ENCODE assay signal across 12 cellular contexts in the genomic region with DNA sequence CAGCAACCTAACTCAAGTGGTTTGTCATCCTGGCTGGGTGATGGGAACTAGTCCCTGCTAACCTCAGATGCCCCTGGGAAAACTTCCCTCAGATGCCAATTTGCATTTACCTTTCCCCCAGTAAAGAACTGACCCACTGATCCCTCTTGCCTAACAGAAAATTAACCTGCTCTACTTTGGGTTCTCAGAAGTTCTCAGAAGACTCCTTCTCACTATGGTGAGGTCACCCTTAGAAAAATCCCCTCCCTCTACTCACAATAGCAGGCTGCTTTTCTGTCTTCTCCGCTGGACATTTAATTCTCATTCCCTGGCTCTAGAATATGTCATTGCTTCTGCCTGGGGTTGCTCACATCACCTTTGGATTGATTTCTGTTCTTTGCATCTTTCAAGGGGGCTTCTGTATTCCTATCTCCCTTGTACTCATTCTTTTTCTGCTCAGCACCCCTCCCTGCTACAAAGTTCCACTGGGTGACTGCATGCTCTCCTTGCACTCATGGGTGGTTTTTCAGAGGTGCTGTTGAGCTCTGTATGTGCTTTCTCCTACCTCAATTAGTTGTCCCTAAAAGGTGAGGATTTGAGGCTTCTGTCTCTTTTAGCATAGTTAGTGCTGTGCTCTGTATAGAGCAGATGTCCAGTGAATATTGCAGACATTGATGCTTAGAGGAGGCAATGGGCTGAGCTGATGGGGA. TPM values are rescaled to one million over a fixed set of nuclear protein-coding genes. Genes with fewer than 3 reads are reported as not detected.
DNase-seq lines count a peak whose midpoint lies in the region; ATAC-seq and TF ChIP-seq lines count a peak whose summit lies in the region.
"Had no signal": no experiment of that assay in that cellular context is flagged by ENCODE, and none has a peak within 500 bp of the region (broad histone marks: within the 10 kb centered on the region; RNA-seq: fewer than 3 reads in every experiment).

No MANE protein-coding gene starts in this region.

- POLR2A ChIA-PET in activated CD8-positive, alpha-beta T cell treated with anti-CD3 and anti-CD28 coated beads for 36 hours (lab: Charles Lee) = no interaction called here
- POLR2A ChIA-PET in activated CD8-positive, alpha-beta T cell treated with anti-CD3 and anti-CD28 coated beads, Interleukin-2, amount 10 ng/mL, durations not matched to agents 7 days and 5 days (lab: Charles Lee) = interaction anchor here (1.7 kb wide), 1 partner anchor 17 kb away, joined by 6 read pairs; no protein-coding TSS in a partner anchor

- no peaks in the 10 kb centered on the region for H3K36me3 Mint-ChIP-seq in activated CD8-positive, alpha-beta T cell treated with anti-CD3 and anti-CD28 coated beads for 36 hours (ENCODE audit: low read depth)
- H3K36me3 Mint-ChIP-seq in activated CD8-positive, alpha-beta T cell treated with anti-CD3 and anti-CD28 coated beads, Interleukin-2, amount 10 ng/mL, durations not matched to agents 7 days and 5 days (ENCODE audit: low read depth) = no peaks in the 10 kb centered on the region
- H3K36me3 Mint-ChIP-seq in type B pancreatic cell = no peaks in the 10 kb centered on the region
- H3K36me3 Mint-ChIP-seq: activated naive CD8-positive, alpha-beta T cell treated with anti-CD3 and anti-CD28 coated beads, Interleukin-2, amount 10 ng/mL, durations not matched to agents 7 days and 5 days; IgD-negative memory B cell had no signal

- CTCF ChIA-PET in activated CD8-positive, alpha-beta T cell treated with anti-CD3 and anti-CD28 coated beads for 36 hours (lab: Charles Lee) = no interaction called here
- CTCF ChIA-PET in activated CD8-positive, alpha-beta T cell treated with anti-CD3 and anti-CD28 coated beads, Interleukin-2, amount 10 ng/mL, durations not matched to agents 7 days and 5 days (lab: Charles Lee) = interaction anchor here (0.8 to 2.8 kb wide), 3 partner anchors 38 to 82 kb away, joined by 4 to 17 read pairs (median 4); a partner anchor contains a TSS

- no peak for TF ChIP-seq CTCF in activated CD8-positive, alpha-beta T cell treated with anti-CD3 and anti-CD28 coated beads for 36 hours (IDR thresholded peaks at IDR 0.05)
- no peak for TF ChIP-seq CTCF in type B pancreatic cell (conservative IDR thresholded peaks at IDR 0.05)

- H3K27ac Mint-ChIP-seq in activated CD8-positive, alpha-beta T cell treated with anti-CD3 and anti-CD28 coated beads for 36 hours = peak overlapping the region; percentile 21
- no peak overlapping the region for H3K27ac Mint-ChIP-seq in activated CD8-positive, alpha-beta T cell treated with anti-CD3 and anti-CD28 coated beads, Interleukin-2, amount 10 ng/mL, durations not matched to agents 7 days and 5 days
- H3K27ac Mint-ChIP-seq in type B pancreatic cell = peak overlapping the region; percentile 11

- intact Hi-C loops in activated CD8-positive, alpha-beta T cell treated with anti-CD3 and anti-CD28 coated beads for 36 hours (cut with micrococcal nuclease) = no loop called here

- H3K9me3 Mint-ChIP-seq in activated CD8-positive, alpha-beta T cell treated with anti-CD3 and anti-CD28 coated beads for 36 hours = no peaks in the 10 kb centered on the region
- H3K9me3 Mint-ChIP-seq in activated CD8-positive, alpha-beta T cell treated with anti-CD3 and anti-CD28 coated beads, Interleukin-2, amount 10 ng/mL, durations not matched to agents 7 days and 5 days (ENCODE audit: insufficient read depth) = no peaks in the 10 kb centered on the region
- no peaks in the 10 kb centered on the region for H3K9me3 Mint-ChIP-seq in type B pancreatic cell
- H3K9me3 Mint-ChIP-seq: activated naive CD8-positive, alpha-beta T cell treated with anti-CD3 and anti-CD28 coated beads, Interleukin-2, amount 10 ng/mL, durations not matched to agents 7 days and 5 days; IgD-negative memory B cell had no signal

- DNase-seq in activated CD8-positive, alpha-beta T cell treated with anti-CD3 and anti-CD28 coated beads for 36 hours = no peak
- DNase-seq in activated CD8-positive, alpha-beta T cell treated with anti-CD3 and anti-CD28 coated beads, Interleukin-2, amount 10 ng/mL, durations not matched to agents 7 days and 5 days = no peak
- DNase-seq in type B pancreatic cell (ENCODE audit: extremely low spot score, unreplicated experiment) (no peak), amniotic stem cell (lab: John Stamatoyannopoulos, UW) (no peak), occipital lobe (lab: John Stamatoyannopoulos, UW) (no peak), NCI-H748 treated with DMSO at 0.1 percent for 48 hours (lab: John Stamatoyannopoulos, UW) (no peak)
- DNase-seq: activated naive CD8-positive, alpha-beta T cell treated with anti-CD3 and anti-CD28 coated beads, Interleukin-2, amount 10 ng/mL, durations not matched to agents 7 days and 5 days; mammary epithelial cell; NCI-H345 had no signal

- no peak overlapping the region for H3K4me3 Mint-ChIP-seq in activated CD8-positive, alpha-beta T cell treated with anti-CD3 and anti-CD28 coated beads for 36 hours
- no peak overlapping the region for H3K4me3 Mint-ChIP-seq in activated CD8-positive, alpha-beta T cell treated with anti-CD3 and anti-CD28 coated beads, Interleukin-2, amount 10 ng/mL, durations not matched to agents 7 days and 5 days
- no peak overlapping the region for H3K4me3 Mint-ChIP-seq in type B pancreatic cell
- H3K4me3 Mint-ChIP-seq: activated naive CD8-positive, alpha-beta T cell treated with anti-CD3 and anti-CD28 coated beads, Interleukin-2, amount 10 ng/mL, durations not matched to agents 7 days and 5 days had no signal

- peaks cover 23% of the 10 kb centered on the region for H3K4me1 Mint-ChIP-seq in activated CD8-positive, alpha-beta T cell treated with anti-CD3 and anti-CD28 coated beads for 36 hours (ENCODE audit: low read depth)
- peaks cover 39% of the 10 kb centered on the region for H3K4me1 Mint-ChIP-seq in activated CD8-positive, alpha-beta T cell treated with anti-CD3 and anti-CD28 coated beads, Interleukin-2, amount 10 ng/mL, durations not matched to agents 7 days and 5 days (ENCODE audit: low read depth)
- peaks cover 17% of the 10 kb centered on the region for H3K4me1 Mint-ChIP-seq in type B pancreatic cell (ENCODE audit: unreplicated experiment)

- peaks cover 1% of the 10 kb centered on the region for H3K27me3 Mint-ChIP-seq in activated CD8-positive, alpha-beta T cell treated with anti-CD3 and anti-CD28 coated beads for 36 hours
- peaks cover 3% of the 10 kb centered on the region for H3K27me3 Mint-ChIP-seq in activated CD8-positive, alpha-beta T cell treated with anti-CD3 and anti-CD28 coated beads, Interleukin-2, amount 10 ng/mL, durations not matched to agents 7 days and 5 days (ENCODE audit: low read depth)
- no peaks in the 10 kb centered on the region for H3K27me3 Mint-ChIP-seq in type B pancreatic cell
- H3K27me3 Mint-ChIP-seq: IgD-negative memory B cell had no signal

- ATAC-seq in activated CD8-positive, alpha-beta T cell treated with anti-CD3 and anti-CD28 coated beads for 36 hours = peak; percentile 51
- no peak for ATAC-seq in activated CD8-positive, alpha-beta T cell treated with anti-CD3 and anti-CD28 coated beads, Interleukin-2, amount 10 ng/mL, durations not matched to agents 7 days and 5 days
- ATAC-seq in GM21825 (IDR thresholded peaks at IDR 0.05; ENCODE audit: unreplicated experiment) = peak; percentile 49
- ATAC-seq in HG03558 (IDR thresholded peaks at IDR 0.05; ENCODE audit: extremely low read depth, unreplicated experiment) = peak; percentile 30

RNA-seq across cellular contexts. Expression of a gene that starts 0.9 kb away (rescaled TPM):
- not detected for total RNA-seq in activated CD8-positive, alpha-beta T cell treated with anti-CD3 and anti-CD28 coated beads for 36 hours
- not detected for total RNA-seq in activated CD8-positive, alpha-beta T cell treated with anti-CD3 and anti-CD28 coated beads, Interleukin-2, amount 10 ng/mL, durations not matched to agents 7 days and 5 days
- total RNA-seq in type B pancreatic cell (ENCODE audit: low replicate concordance) = 0.64 and 1.6 TPM in 2 replicates
- not detected for total RNA-seq in occipital lobe
- total RNA-seq: mammary epithelial cell had no signal

RNA-seq across cellular contexts. Expression of a gene that starts 19.3 kb away (rescaled TPM):
- 1 to 10 TPM; 5.7 to 5.9 TPM for total RNA-seq in activated CD8-positive, alpha-beta T cell treated with anti-CD3 and anti-CD28 coated beads for 36 hours
- total RNA-seq in activated CD8-positive, alpha-beta T cell treated with anti-CD3 and anti-CD28 coated beads, Interleukin-2, amount 10 ng/mL, durations not matched to agents 7 days and 5 days = 1 to 10 TPM; 3.2 to 3.8 TPM
- total RNA-seq in type B pancreatic cell (ENCODE audit: low replicate concordance) = 2.9 and 3.3 TPM in 2 replicates
- 1.2 TPM for total RNA-seq in occipital lobe

RNA-seq across cellular contexts. Expression of a gene that starts 39.1 kb away (rescaled TPM):
- total RNA-seq in activated CD8-positive, alpha-beta T cell treated with anti-CD3 and anti-CD28 coated beads for 36 hours = 10 to 100 TPM in 1 of 2 experiments, 1 to 10 TPM in 1; 7.1 to 10.2 TPM
- 10 to 100 TPM; 19.1 to 20.2 TPM for total RNA-seq in activated CD8-positive, alpha-beta T cell treated with anti-CD3 and anti-CD28 coated beads, Interleukin-2, amount 10 ng/mL, durations not matched to agents 7 days and 5 days
- total RNA-seq in type B pancreatic cell (ENCODE audit: low replicate concordance) = 0.10 TPM in 1 of 2 replicates, not detected in the other
- total RNA-seq in occipital lobe = 0.78 TPM
- total RNA-seq: mammary epithelial cell had no signal
